ENCODE assay signal across 12 cellular contexts in genomic region chr20:19981091-19981490, GRCh38. TPM values are rescaled to one million over a fixed set of nuclear protein-coding genes. Genes with fewer than 3 reads are reported as not detected.
A peak's percentile ranks its signal among the peaks of the same experiment; 100 is the strongest.
DNase-seq lines count a peak whose midpoint lies in the region; ATAC-seq and TF ChIP-seq lines count a peak whose summit lies in the region.
"Had no signal": no experiment of that assay in that cellular context is flagged by ENCODE, and none has a peak within 500 bp of the region (broad histone marks: within the 10 kb centered on the region; RNA-seq: fewer than 3 reads in every experiment).

No MANE protein-coding gene starts in this region.

- H3K4me1 ChIP-seq in right atrium auricular region, result peaks cover 0 to 84% of the 10 kb centered on the region in 2 donors
- peaks cover 43% of the 10 kb centered on the region for H3K4me1 ChIP-seq in stomach smooth muscle (ENCODE audit: control insufficient read depth, insufficient read depth, low read length)

- H3K4me3 Mint-ChIP-seq in progenitor cell of endocrine pancreas (ENCODE audit: low read depth), result no peak overlapping the region
- H3K4me3 Mint-ChIP-seq: IgD-negative memory B cell, T-helper 17 cell had no signal

- H3K4me1 Mint-ChIP-seq in progenitor cell of endocrine pancreas (ENCODE audit: low read depth), result peaks cover 14% of the 10 kb centered on the region

- H3K9me3 ChIP-seq in right atrium auricular region (no peaks in the 10 kb centered on the region), stomach smooth muscle (ENCODE audit: control insufficient read depth in 2 of 2, low read length in 2 of 2) (no peaks in the 10 kb centered on the region)

- H3K9me3 Mint-ChIP-seq in progenitor cell of endocrine pancreas (ENCODE audit: low read depth), result peaks cover 6% of the 10 kb centered on the region

- no peak for ATAC-seq in GM19328 (IDR thresholded peaks at IDR 0.05; ENCODE audit: unreplicated experiment)
- ATAC-seq: T-helper 17 cell had no signal

- DNase-seq in HK-2 (ENCODE audit: unreplicated experiment), result peak; percentile 49
- peak; percentile 49 for DNase-seq in amniotic epithelial cell (ENCODE audit: low read depth)
- DNase-seq in right atrium auricular region (ENCODE audit: low spot score), result no peak
- no peak for DNase-seq in progenitor cell of endocrine pancreas (ENCODE audit: low spot score, unreplicated experiment)
- no peak for DNase-seq in UCSD-AML1 (lab: John Stamatoyannopoulos, UW; ENCODE audit: unreplicated experiment)
- DNase-seq: activated CD8-positive, alpha-beta memory T cell treated with anti-CD3 and anti-CD28 coated beads, Interleukin-2, amount 50 U/mL, for 4 hours; NCI-H446; nucleus accumbens; T-helper 17 cell had no signal

- no peak overlapping the region for H3K27ac Mint-ChIP-seq in progenitor cell of endocrine pancreas
- H3K27ac Mint-ChIP-seq: IgD-negative memory B cell, T-helper 17 cell had no signal

- peaks cover 20% of the 10 kb centered on the region for H3K36me3 Mint-ChIP-seq in progenitor cell of endocrine pancreas (ENCODE audit: insufficient read depth)
- H3K36me3 Mint-ChIP-seq: IgD-negative memory B cell had no signal

- H3K27ac ChIP-seq in right atrium auricular region (peak overlapping the region; percentile 90 to 95), stomach smooth muscle (ENCODE audit: low read length) (peak overlapping the region; percentile 24)

- H3K4me3 ChIP-seq in right atrium auricular region (no peak overlapping the region), stomach smooth muscle (ENCODE audit: low read length in 2 of 2) (no peak overlapping the region)

- H3K9ac ChIP-seq in stomach smooth muscle (ENCODE audit: low read length in 2 of 2), result no peak overlapping the region

- peaks cover 4% of the 10 kb centered on the region for H3K36me3 ChIP-seq in right atrium auricular region
- peaks cover 0 to 3% of the 10 kb centered on the region in 2 donors for H3K36me3 ChIP-seq in stomach smooth muscle (ENCODE audit: control insufficient read depth in 2 of 2, insufficient read depth in 2 of 2, low read length in 2 of 2)

- no peaks in the 10 kb centered on the region for H3K27me3 ChIP-seq in right atrium auricular region
- no peaks in the 10 kb centered on the region for H3K27me3 ChIP-seq in stomach smooth muscle (ENCODE audit: control insufficient read depth in 1 of 2, insufficient read depth in 2 of 2, low read length in 2 of 2)

- no peaks in the 10 kb centered on the region for H3K27me3 Mint-ChIP-seq in progenitor cell of endocrine pancreas

- TF ChIP-seq CTCF in right atrium auricular region (IDR thresholded peaks at IDR 0.05), result no peak
- no peak for TF ChIP-seq CTCF in progenitor cell of endocrine pancreas (IDR thresholded peaks at IDR 0.05; ENCODE audit: unreplicated experiment)

RNA-seq across cellular contexts. Expression of gene NAA20, which starts 36.1 kb away (rescaled TPM):
- total RNA-seq in right atrium auricular region, result 10 to 100 TPM; 32.2 to 33.8 TPM
- total RNA-seq in progenitor cell of endocrine pancreas, result 38.1 and 40.8 TPM in 2 replicates

Comparison
In these comparisons a context has a peak if more than half of its experiments do, and no peak if none do; other contexts are left out.
1. DNase-seq: peak in HK-2 (single experiment) and amniotic epithelial cell (single experiment); none in right atrium auricular region (single experiment), progenitor cell of endocrine pancreas (single experiment) and UCSD-AML1 (single experiment).